ENCODE assay signal across 14 cellular contexts in genomic region chr4:56050584-56050983, GRCh38.
DNase-seq lines count a peak whose midpoint lies in the region; ATAC-seq and TF ChIP-seq lines count a peak whose summit lies in the region.
"Had no signal": no experiment of that assay in that cellular context is flagged by ENCODE, and none has a peak within 500 bp of the region (broad histone marks: within the 10 kb centered on the region; RNA-seq: fewer than 3 reads in every experiment).

No MANE protein-coding gene starts in this region.

- H3K9me3 ChIP-seq in HUES64 (ENCODE audit: insufficient read depth, low read depth, low read length) (no peaks in the 10 kb centered on the region), WERI-Rb-1 (ENCODE audit: severe bottlenecking) (no peaks in the 10 kb centered on the region)
- H3K9me3 ChIP-seq: MG63 had no signal

- no peaks in the 10 kb centered on the region for H3K27me3 Mint-ChIP-seq in mesothelial cell of epicardium (ENCODE audit: low read depth)

- peak overlapping the region; percentile 75 for H3K27ac Mint-ChIP-seq in mesothelial cell of epicardium

- H3K4me3 ChIP-seq in HUES64 (ENCODE audit: low read length) = peak overlapping the region; percentile 75
- peak overlapping the region; percentile 98 for H3K4me3 ChIP-seq in WERI-Rb-1 (ENCODE audit: low read depth, low read length)
- H3K4me3 ChIP-seq: MG63 had no signal

- H3K4me1 Mint-ChIP-seq in mesothelial cell of epicardium = peaks cover 24% of the 10 kb centered on the region

- no peaks in the 10 kb centered on the region for H3K36me3 Mint-ChIP-seq in mesothelial cell of epicardium

- H3K36me3 ChIP-seq in HUES64 (ENCODE audit: insufficient read depth, low read length) (no peaks in the 10 kb centered on the region), WERI-Rb-1 (peaks cover 9% of the 10 kb centered on the region)
- H3K36me3 ChIP-seq: MG63 had no signal

- H3K9me3 Mint-ChIP-seq in mesothelial cell of epicardium = no peaks in the 10 kb centered on the region

- peaks cover 32% of the 10 kb centered on the region for H3K4me1 ChIP-seq in HUES64 (ENCODE audit: insufficient read depth, low read length)

- no CpG with 5 or more reads among the region's 2 CpGs for WGBS in HUES64

- H3K27ac ChIP-seq in HUES64 (ENCODE audit: low read depth, low read length) (no peak overlapping the region), WERI-Rb-1 (peak overlapping the region; percentile 98)

- peak overlapping the region; percentile 95 for H3K4me3 Mint-ChIP-seq in mesothelial cell of epicardium

- DNase-seq in NCI-H1694 treated with DMSO at 0.1 percent for 48 hours (lab: John Stamatoyannopoulos, UW) (peak; percentile 28), NCI-H1694 (lab: John Stamatoyannopoulos, UW) (no peak), WERI-Rb-1 (no peak), mesothelial cell of epicardium (ENCODE audit: low spot score in 2 of 2, unreplicated experiment in 2 of 2) (no peak)
- DNase-seq in NK-92 treated with Interleukin-12 subunit alpha and Interleukin-12 subunit beta, amount 100 ng/mL, for 24 hours (lab: John Stamatoyannopoulos, UW) = no peak
- DNase-seq: activated CD4-positive, alpha-beta T cell treated with anti-CD3 and anti-CD28 coated beads, Interleukin-2, amount 50 U/mL, for 1 hour; mesenchymal stem cell; MG63; stimulated activated CD4-positive, alpha-beta T cell treated with anti-CD3 and anti-CD28 coated beads, Interleukin-4, amount 100 ng/mL, for 24 hours; stimulated activated naive CD4-positive, alpha-beta T cell; T-helper 1 cell had no signal

- ATAC-seq in HG03571 (IDR thresholded peaks at IDR 0.05; ENCODE audit: unreplicated experiment) (no peak), HG03196 (IDR thresholded peaks at IDR 0.05; ENCODE audit: unreplicated experiment) (no peak)

- TF ChIP-seq CTCF in WERI-Rb-1 (IDR thresholded peaks at IDR 0.05; ENCODE audit: low read depth, low read length) (no peak), mesothelial cell of epicardium (IDR thresholded peaks at IDR 0.05; ENCODE audit: unreplicated experiment) (no peak)

- H3K27me3 ChIP-seq in HUES64 (ENCODE audit: insufficient read depth, low read length) = no peaks in the 10 kb centered on the region; the same call in 1 of the 2 replicates
- H3K27me3 ChIP-seq in WERI-Rb-1 (ENCODE audit: insufficient read depth, low read depth, severe bottlenecking) = no peaks in the 10 kb centered on the region

- H3K9ac ChIP-seq in HUES64 (ENCODE audit: low read depth, low read length) = peak overlapping the region; percentile 96; the same call in 1 of the 2 replicates
